ENCODE assay signal across 13 cellular contexts in genomic region chr22:18079706-18080230, GRCh38. TPM values are rescaled to one million over a fixed set of nuclear protein-coding genes. Genes with fewer than 3 reads are reported as not detected.
DNase-seq lines count a peak whose midpoint lies in the region; ATAC-seq, FAIRE-seq and TF ChIP-seq lines count a peak whose summit lies in the region.
"Had no signal": no experiment of that assay in that cellular context is flagged by ENCODE, and none has a peak within 500 bp of the region (broad histone marks: within the 10 kb centered on the region; RNA-seq: fewer than 3 reads in every experiment).

No MANE protein-coding gene starts in this region.

- H3K4me3 ChIP-seq in HepG2 (replicated peaks in 1 of 3; ENCODE audit: insufficient read depth in 1 of 3, low read depth in 2 of 3, low read length in 3 of 3) (no peak overlapping the region), right lobe of liver (no peak overlapping the region), PC-9 (no peak overlapping the region)

- no peaks in the 10 kb centered on the region for H3K9me2 ChIP-seq in PC-9 (ENCODE audit: insufficient read depth)

- TF ChIP-seq POLR2A in HepG2 (IDR thresholded peaks at IDR 0.05; ENCODE audit: insufficient read depth in 1 of 2, low read depth in 2 of 2, low read length in 2 of 2) (no peak), right lobe of liver (IDR thresholded peaks at IDR 0.05) (no peak)

- H3K36me3 Mint-ChIP-seq in endothelial cell (ENCODE audit: low read depth, unreplicated experiment) (peaks cover 39% of the 10 kb centered on the region), type B pancreatic cell (peaks cover 26% of the 10 kb centered on the region)

- in situ Hi-C loops in HepG2 (cut with HindIII; ENCODE audit: extremely low pct_ligation_motif_present, low pct_unique_long_range_greater_than_20kb): loop anchor here (5.0 to 10.0 kb wide), 2 partner anchors 165 to 247 kb away; no protein-coding TSS in a partner anchor

- H3K9me3 Mint-ChIP-seq in endothelial cell (ENCODE audit: unreplicated experiment) (no peaks in the 10 kb centered on the region), type B pancreatic cell (no peaks in the 10 kb centered on the region)

- DNase-seq in HepG2 (ENCODE audit: low spot score) (no peak), right lobe of liver (no peak), PC-9 (no peak), endothelial cell (ENCODE audit: low spot score) (no peak), type B pancreatic cell (ENCODE audit: extremely low spot score, unreplicated experiment) (no peak), NCI-H2171 treated with DMSO at 0.1 percent for 48 hours (lab: John Stamatoyannopoulos, UW) (no peak), hepatic stellate cell (ENCODE audit: low spot score) (no peak)
- DNase-seq: NCI-H1694, NCI-H774, SIG-M5 had no signal

- FAIRE-seq in HepG2 (lab: Jason Lieb, UNC): no peak
- FAIRE-seq: colon had no signal

- H3K27me3 ChIP-seq in HepG2 (ENCODE audit: control insufficient read depth in 1 of 2, insufficient read depth in 2 of 2, low read length in 2 of 2): no peaks in the 10 kb centered on the region; a peak in 1 of 5 replicates
- H3K27me3 ChIP-seq in right lobe of liver: no peaks in the 10 kb centered on the region
- H3K27me3 ChIP-seq in PC-9 (ENCODE audit: insufficient read depth, low read depth): no peaks in the 10 kb centered on the region

- BruUV-seq in HepG2 (replicated peaks; lab: Mats Ljungman, UMichigan) (no TSS peak), PC-9 (replicated peaks; lab: Mats Ljungman, UMichigan) (no TSS peak)

- H3K4me3 Mint-ChIP-seq in endothelial cell (ENCODE audit: unreplicated experiment) (peak overlapping the region; percentile 76), type B pancreatic cell (peak overlapping the region; percentile 93)

- H3K27me3 Mint-ChIP-seq in endothelial cell (ENCODE audit: unreplicated experiment) (peaks cover 4% of the 10 kb centered on the region), type B pancreatic cell (no peaks in the 10 kb centered on the region)

- H3K27ac ChIP-seq in HepG2 (ENCODE audit: extremely low read length, insufficient read depth, low read length) (no peak overlapping the region), right lobe of liver (no peak overlapping the region), PC-9 (no peak overlapping the region)

- H3F3A ChIP-seq in PC-9 (ENCODE audit: insufficient read depth, low read depth): no peaks in the 10 kb centered on the region

- CTCF ChIA-PET in HepG2 (lab: Yijun Ruan, JAX; ENCODE audit: low intra/inter-chr PET ratio, low total read pairs) (no interaction called here), PC-9 (lab: Charles Lee) (interaction anchor here (1.1 kb wide), 1 partner anchor 11 kb away, joined by 5 read pairs; no protein-coding TSS in a partner anchor)

- intact Hi-C loops in HepG2 (cut with micrococcal nuclease; ENCODE audit: unreplicated experiment) (no loop called here), right lobe of liver (cut with DNase I) (loop anchor here (10.0 kb wide), 4 partner anchors 55 to 255 kb away; partner anchors contain the start of gene MICAL3 (in 1 of the 2)), PC-9 (cut with micrococcal nuclease; ENCODE audit: unreplicated experiment) (loop anchor here (5.0 kb wide), 2 partner anchors 92 to 522 kb away; no protein-coding TSS in a partner anchor)

- H3K4me1 ChIP-seq in HepG2 (ENCODE audit: insufficient read depth, low read length): peaks cover 32% of the 10 kb centered on the region
- H3K4me1 ChIP-seq in right lobe of liver: peaks cover 0 to 20% (median 10%) of the 10 kb centered on the region in 4 donors
- H3K4me1 ChIP-seq in PC-9 (replicated peaks; ENCODE audit: insufficient read depth): peaks cover 16% of the 10 kb centered on the region

- POLR2A ChIA-PET in HepG2 (lab: Yijun Ruan, JAX) (interaction anchor here (2.7 to 4.2 kb wide), 2 partner anchors 9 to 11 kb away, joined by 17 to 33 read pairs; no protein-coding TSS in a partner anchor), PC-9 (lab: Charles Lee; ENCODE audit: unreplicated experiment) (no interaction called here)

- H3K4me2 ChIP-seq in HepG2 (ENCODE audit: low read depth, low read length) (peak overlapping the region; percentile 88), PC-9 (peak overlapping the region; percentile 77)

- H3K79me2 ChIP-seq in HepG2 (ENCODE audit: insufficient read depth, low read length) (peaks cover 29% of the 10 kb centered on the region), PC-9 (ENCODE audit: low read depth) (peaks cover 34% of the 10 kb centered on the region)

- ATAC-seq in HepG2: no peak
- no peak for ATAC-seq in right lobe of liver
- no peak for ATAC-seq in HG03469 (IDR thresholded peaks at IDR 0.05; ENCODE audit: unreplicated experiment)

- H3K36me3 ChIP-seq in HepG2 (replicated peaks in 1 of 2; ENCODE audit: control insufficient read depth in 1 of 2, insufficient read depth in 2 of 2, low read length in 2 of 2): peaks cover 12 to 38% of the 10 kb centered on the region in 2 experiments
- peaks cover 0 to 29% (median 12%) of the 10 kb centered on the region in 4 donors for H3K36me3 ChIP-seq in right lobe of liver
- peaks cover 3% of the 10 kb centered on the region; the same call in 1 of the 2 replicates for H3K36me3 ChIP-seq in PC-9 (ENCODE audit: low read depth)

- no peak overlapping the region for H2AFZ ChIP-seq in HepG2 (ENCODE audit: low read length)
- no peak overlapping the region for H2AFZ ChIP-seq in PC-9

- no peak for TF ChIP-seq RAD21 in HepG2 (CRISPR knock-in tag; IDR thresholded peaks at IDR 0.05)

- H3K9ac ChIP-seq in HepG2 (ENCODE audit: insufficient read depth, low read depth, low read length): peak overlapping the region; percentile 85; the same call in 1 of the 2 replicates

- peak overlapping the region; percentile 5 for H3K27ac Mint-ChIP-seq in endothelial cell (ENCODE audit: unreplicated experiment)
- H3K27ac Mint-ChIP-seq in type B pancreatic cell: peak overlapping the region; percentile 84

- TF ChIP-seq EP300 in HepG2 (IDR thresholded peaks at IDR 0.05; ENCODE audit: low read depth in 2 of 2, low read length in 2 of 2) (no peak), HepG2 (CRISPR knock-in tag; IDR thresholded peaks at IDR 0.05; ENCODE audit: borderline replicate concordance) (no peak)

- TF ChIP-seq CTCF in HepG2 (CRISPR knock-in tag; IDR thresholded peaks at IDR 0.05) (no peak), right lobe of liver (IDR thresholded peaks at IDR 0.05) (no peak), PC-9 (conservative IDR thresholded peaks at IDR 0.05) (no peak), endothelial cell (IDR thresholded peaks at IDR 0.05; ENCODE audit: unreplicated experiment) (no peak), type B pancreatic cell (conservative IDR thresholded peaks at IDR 0.05) (no peak)

- WGBS in HepG2 (ENCODE audit: low lambda C conversion rate): 94% methylated on average over 4 of the region's 4 CpGs
- WGBS in right lobe of liver (ENCODE audit: insufficient coverage, low coverage, low lambda C conversion rate, missing lambda C conversion rate): 52% methylated on average over 3 of the region's 4 CpGs

- peaks cover 22% of the 10 kb centered on the region for H3K4me1 Mint-ChIP-seq in endothelial cell (ENCODE audit: unreplicated experiment)
- H3K4me1 Mint-ChIP-seq in type B pancreatic cell (ENCODE audit: unreplicated experiment): peaks cover 22% of the 10 kb centered on the region

- H4K20me1 ChIP-seq in HepG2 (ENCODE audit: insufficient read depth, low read length) (no peaks in the 10 kb centered on the region), PC-9 (ENCODE audit: insufficient read depth) (no peaks in the 10 kb centered on the region)

- H3K9me3 ChIP-seq in HepG2 (ENCODE audit: low read length) (no peaks in the 10 kb centered on the region), right lobe of liver (no peaks in the 10 kb centered on the region), PC-9 (ENCODE audit: insufficient read depth, low read depth) (no peaks in the 10 kb centered on the region)

RNA-seq across cellular contexts. Expression of gene PEX26, which starts 2.0 kb away (rescaled TPM):
- total RNA-seq in HepG2 (2016; rRNA removed; fragmentation: Illumina TruSeq; extraction: Trizol): 25.1 and 30.6 TPM in 2 replicates
- total RNA-seq in HepG2 (2016; cell fraction: cytosol; rRNA removed; fragmentation: Illumina TruSeq; extraction: Trizol; ENCODE audit: low read depth): 3.6 and 6.1 TPM in 2 replicates
- 26.6 and 27.5 TPM in 2 replicates for total RNA-seq in HepG2 (2016; cell fraction: insoluble cytoplasmic fraction; rRNA removed; fragmentation: Illumina TruSeq; extraction: Trizol)
- total RNA-seq in HepG2 (2016; cell fraction: membrane; rRNA removed; fragmentation: Illumina TruSeq; extraction: Trizol): 23.5 and 27.1 TPM in 2 replicates
- 13.8 and 17.8 TPM in 2 replicates for total RNA-seq in HepG2 (2016; cell fraction: nucleus; rRNA removed; fragmentation: Illumina TruSeq; extraction: Trizol)
- 10.6 and 15.4 TPM in 2 replicates for polyA plus RNA-seq in HepG2 (2011; rRNA removed)
- polyA plus RNA-seq in HepG2 (2011; cell fraction: cytosol; rRNA removed): 12.4 and 12.5 TPM in 2 replicates
- polyA plus RNA-seq in HepG2 (2011; cell fraction: nucleus; rRNA removed): 13.5 and 14.8 TPM in 2 replicates
- polyA plus RNA-seq in HepG2 (2012): 13.4 and 14.4 TPM in 2 replicates
- 4.6 and 6.3 TPM in 2 replicates for polyA plus RNA-seq in HepG2 (2016; cell fraction: cytosol; fragmentation: Illumina TruSeq; extraction: Trizol; ENCODE audit: low read depth)
- polyA plus RNA-seq in HepG2 (2016; cell fraction: insoluble cytoplasmic fraction; fragmentation: Illumina TruSeq; extraction: Trizol; ENCODE audit: low read depth): 25.9 and 26.3 TPM in 2 replicates
- polyA plus RNA-seq in HepG2 (2016; cell fraction: membrane; fragmentation: Illumina TruSeq; extraction: Trizol; ENCODE audit: low read depth): 15.8 and 17.3 TPM in 2 replicates
- polyA plus RNA-seq in HepG2 (2016; cell fraction: nucleus; fragmentation: Illumina TruSeq; extraction: Trizol; ENCODE audit: insufficient read depth, low read depth): 17.9 and 18.6 TPM in 2 replicates
- polyA minus RNA-seq in HepG2 (2011; rRNA and poly(A)+ RNA removed; ENCODE audit: low replicate concordance): 35.9 and 42.8 TPM in 2 replicates
- 9.6 and 11.4 TPM in 2 replicates for polyA minus RNA-seq in HepG2 (2011; cell fraction: cytosol; rRNA and poly(A)+ RNA removed)
- 11.6 and 14.2 TPM in 2 replicates for polyA minus RNA-seq in HepG2 (2011; cell fraction: nucleus; rRNA and poly(A)+ RNA removed)
- 10 to 100 TPM; 22.7 to 42.5 (median 25.0) TPM for total RNA-seq in right lobe of liver
- total RNA-seq in PC-9 (2021): 30.0 and 36.2 TPM in 2 replicates
- 49.7 TPM for total RNA-seq in endothelial cell (ENCODE audit: unreplicated experiment)
- total RNA-seq in type B pancreatic cell (ENCODE audit: low replicate concordance): 41.0 and 46.3 TPM in 2 replicates

RNA-seq across cellular contexts. Expression of gene TUBA8, which starts 30.8 kb away (rescaled TPM):
- 0.17 and 0.35 TPM in 2 replicates for total RNA-seq in HepG2 (2016; rRNA removed; fragmentation: Illumina TruSeq; extraction: Trizol)
- 0.62 and 0.91 TPM in 2 replicates for total RNA-seq in HepG2 (2016; cell fraction: cytosol; rRNA removed; fragmentation: Illumina TruSeq; extraction: Trizol; ENCODE audit: low read depth)
- 0.09 and 0.39 TPM in 2 replicates for total RNA-seq in HepG2 (2016; cell fraction: insoluble cytoplasmic fraction; rRNA removed; fragmentation: Illumina TruSeq; extraction: Trizol)
- total RNA-seq in HepG2 (2016; cell fraction: membrane; rRNA removed; fragmentation: Illumina TruSeq; extraction: Trizol): 0.62 and 0.79 TPM in 2 replicates
- 0.34 and 0.53 TPM in 2 replicates for total RNA-seq in HepG2 (2016; cell fraction: nucleus; rRNA removed; fragmentation: Illumina TruSeq; extraction: Trizol)
- 0.69 and 0.80 TPM in 2 replicates for polyA plus RNA-seq in HepG2 (2011; rRNA removed)
- 0.56 and 0.67 TPM in 2 replicates for polyA plus RNA-seq in HepG2 (2011; cell fraction: cytosol; rRNA removed)
- polyA plus RNA-seq in HepG2 (2011; cell fraction: nucleus; rRNA removed): 1.7 and 1.8 TPM in 2 replicates
- 0.86 and 1.1 TPM in 2 replicates for polyA plus RNA-seq in HepG2 (2012)
- 0.73 and 0.76 TPM in 2 replicates for polyA plus RNA-seq in HepG2 (2016; cell fraction: cytosol; fragmentation: Illumina TruSeq; extraction: Trizol; ENCODE audit: low read depth)
- polyA plus RNA-seq in HepG2 (2016; cell fraction: insoluble cytoplasmic fraction; fragmentation: Illumina TruSeq; extraction: Trizol; ENCODE audit: low read depth): 0.26 and 0.31 TPM in 2 replicates
- 0.96 and 1.0 TPM in 2 replicates for polyA plus RNA-seq in HepG2 (2016; cell fraction: membrane; fragmentation: Illumina TruSeq; extraction: Trizol; ENCODE audit: low read depth)
- 0.85 and 1.3 TPM in 2 replicates for polyA plus RNA-seq in HepG2 (2016; cell fraction: nucleus; fragmentation: Illumina TruSeq; extraction: Trizol; ENCODE audit: insufficient read depth, low read depth)
- polyA minus RNA-seq in HepG2 (2011; rRNA and poly(A)+ RNA removed; ENCODE audit: low replicate concordance): 0.52 and 4.5 TPM in 2 replicates
- not detected in 2 replicates for polyA minus RNA-seq in HepG2 (2011; cell fraction: cytosol; rRNA and poly(A)+ RNA removed)
- polyA minus RNA-seq in HepG2 (2011; cell fraction: nucleus; rRNA and poly(A)+ RNA removed): 0.50 and 0.90 TPM in 2 replicates
- 1 to 10 TPM in 4 of 6 experiments, under 1 TPM in 2; 0.58 to 4.8 (median 1.7) TPM for total RNA-seq in right lobe of liver
- total RNA-seq in PC-9 (2021): 0.72 TPM in 1 of 2 replicates, not detected in the other
- 0.46 TPM for total RNA-seq in endothelial cell (ENCODE audit: unreplicated experiment)
- total RNA-seq in type B pancreatic cell (ENCODE audit: low replicate concordance): 1.7 TPM in 1 of 2 replicates, not detected in the other
- total RNA-seq: G401 had no signal

RNA-seq across cellular contexts. Expression of gene MICAL3, which starts 55.4 kb away (rescaled TPM):
- total RNA-seq in HepG2 (2016; rRNA removed; fragmentation: Illumina TruSeq; extraction: Trizol): 9.5 and 12.5 TPM in 2 replicates
- 2.6 and 2.9 TPM in 2 replicates for total RNA-seq in HepG2 (2016; cell fraction: cytosol; rRNA removed; fragmentation: Illumina TruSeq; extraction: Trizol; ENCODE audit: low read depth)
- total RNA-seq in HepG2 (2016; cell fraction: insoluble cytoplasmic fraction; rRNA removed; fragmentation: Illumina TruSeq; extraction: Trizol): 8.6 and 11.9 TPM in 2 replicates
- total RNA-seq in HepG2 (2016; cell fraction: membrane; rRNA removed; fragmentation: Illumina TruSeq; extraction: Trizol): 4.2 and 6.1 TPM in 2 replicates
- 31.3 and 35.0 TPM in 2 replicates for total RNA-seq in HepG2 (2016; cell fraction: nucleus; rRNA removed; fragmentation: Illumina TruSeq; extraction: Trizol)
- 5.3 and 5.6 TPM in 2 replicates for polyA plus RNA-seq in HepG2 (2011; rRNA removed)
- polyA plus RNA-seq in HepG2 (2011; cell fraction: cytosol; rRNA removed): 2.5 and 3.1 TPM in 2 replicates
- polyA plus RNA-seq in HepG2 (2011; cell fraction: nucleus; rRNA removed): 32.9 and 43.0 TPM in 2 replicates
- polyA plus RNA-seq in HepG2 (2012): 9.2 and 10.8 TPM in 2 replicates
- polyA plus RNA-seq in HepG2 (2016; cell fraction: cytosol; fragmentation: Illumina TruSeq; extraction: Trizol; ENCODE audit: low read depth): 0.59 and 1.1 TPM in 2 replicates
- 3.5 and 3.6 TPM in 2 replicates for polyA plus RNA-seq in HepG2 (2016; cell fraction: insoluble cytoplasmic fraction; fragmentation: Illumina TruSeq; extraction: Trizol; ENCODE audit: low read depth)
- polyA plus RNA-seq in HepG2 (2016; cell fraction: membrane; fragmentation: Illumina TruSeq; extraction: Trizol; ENCODE audit: low read depth): 0.53 and 1.1 TPM in 2 replicates
- 34.4 and 36.4 TPM in 2 replicates for polyA plus RNA-seq in HepG2 (2016; cell fraction: nucleus; fragmentation: Illumina TruSeq; extraction: Trizol; ENCODE audit: insufficient read depth, low read depth)
- 12.7 and 28.5 TPM in 2 replicates for polyA minus RNA-seq in HepG2 (2011; rRNA and poly(A)+ RNA removed; ENCODE audit: low replicate concordance)
- polyA minus RNA-seq in HepG2 (2011; cell fraction: cytosol; rRNA and poly(A)+ RNA removed): 3.7 and 4.4 TPM in 2 replicates
- 28.5 and 33.0 TPM in 2 replicates for polyA minus RNA-seq in HepG2 (2011; cell fraction: nucleus; rRNA and poly(A)+ RNA removed)
- total RNA-seq in right lobe of liver: 10 to 100 TPM; 31.5 to 61.8 (median 48.2) TPM
- total RNA-seq in PC-9 (2021): 23.8 and 27.4 TPM in 2 replicates
- 54.3 TPM for total RNA-seq in endothelial cell (ENCODE audit: unreplicated experiment)
- 36.4 and 56.4 TPM in 2 replicates for total RNA-seq in type B pancreatic cell (ENCODE audit: low replicate concordance)
